ENCODE assay signal across 1 cellular context in genomic region chr18:23210526-23210925, GRCh38.
TF ChIP-seq lines count a peak whose summit lies in the region.

No MANE protein-coding gene starts in this region.

TF ChIP-seq in IMR-90, 13 proteins besides CTCF, POLR2A, EP300 and RAD21 (continued from another document):
- TF ChIP-seq MAZ (IDR thresholded peaks at IDR 0.05; ENCODE audit: borderline replicate concordance, low read depth, low read length), result no peak
- no peak for TF ChIP-seq FOS (IDR thresholded peaks at IDR 0.05; ENCODE audit: low read depth, low read length)
- TF ChIP-seq CHD1 (IDR thresholded peaks at IDR 0.05; ENCODE audit: low read depth, low read length), result no peak
- TF ChIP-seq RFX5 (IDR thresholded peaks at IDR 0.05; ENCODE audit: low read depth, low read length), result no peak
- no peak for TF ChIP-seq CEBPB (IDR thresholded peaks at IDR 0.05; ENCODE audit: low read depth, low read length)
- no peak for TF ChIP-seq BHLHE40 (IDR thresholded peaks at IDR 0.05; ENCODE audit: low read depth, low read length)
TF ChIP-seq in IMR-90: peak in this region for 0.
